9 cellular contexts compared by ENCODE assay signal in genomic region chr10:97792058-97792721, GRCh38. TPM values are rescaled to one million over a fixed set of nuclear protein-coding genes. Genes with fewer than 3 reads are reported as not detected.
DNase-seq lines count a peak whose midpoint lies in the region; ATAC-seq and TF ChIP-seq lines count a peak whose summit lies in the region.
"Had no signal": no experiment of that assay in that cellular context is flagged by ENCODE, and none has a peak within 500 bp of the region (broad histone marks: within the 10 kb centered on the region; RNA-seq: fewer than 3 reads in every experiment).

No MANE protein-coding gene starts in this region.

- H3K9me3 ChIP-seq in CD8-positive, alpha-beta memory T cell (ENCODE audit: low read length), result no peaks in the 10 kb centered on the region
- no peaks in the 10 kb centered on the region for H3K9me3 ChIP-seq in liver (ENCODE audit: control insufficient read depth in 4 of 4, low read length in 3 of 4)

- H3K36me3 ChIP-seq in CD8-positive, alpha-beta memory T cell (ENCODE audit: insufficient read depth, low read length), result no peaks in the 10 kb centered on the region
- H3K36me3 ChIP-seq in liver (ENCODE audit: control insufficient read depth in 4 of 4, insufficient read depth in 3 of 4, low read depth in 1 of 4, low read length in 3 of 4), result no peaks in the 10 kb centered on the region

- peak overlapping the region in 2 of 7 donors; percentile 5 to 37 for H3K4me3 Mint-ChIP-seq in CD8-positive, alpha-beta memory T cell
- H3K4me3 Mint-ChIP-seq: IgD-negative memory B cell had no signal

- peak; percentile 58 to 81 (median 60) for DNase-seq in CD8-positive, alpha-beta memory T cell
- DNase-seq in HEK293T (ENCODE audit: extremely low spot score) (peak; percentile 87), NCI-H2196 treated with DMSO at 0.1 percent for 48 hours (lab: John Stamatoyannopoulos, UW; ENCODE audit: unreplicated experiment) (peak; percentile 67), cerebellum (ENCODE audit: low spot score) (peak; percentile 88)
- DNase-seq in activated CD4-positive, alpha-beta T cell treated with anti-CD3 and anti-CD28 coated beads, Interleukin-2, amount 50 U/mL, for 1 hour, result peak; percentile 70
- peak; percentile 44 to 55 (median 47) for DNase-seq in stimulated activated CD4-positive, alpha-beta T cell treated with anti-CD3 and anti-CD28 coated beads, TNF-alpha, amount 100 ng/mL, for 4 hours (ENCODE audit: low read depth in 3 of 3)

- WGBS in liver, result 30% methylated on average over 8 of the region's 8 CpGs

- CTCF ChIA-PET in CD8-positive, alpha-beta memory T cell (lab: Charles Lee), result interaction anchor here (0.8 to 4.5 kb wide), 28 partner anchors 9 to 151 kb away, joined by 3 to 109 read pairs (median 4); partner anchors contain the start of gene GOLGA7B
- CTCF ChIA-PET in HEK293T (lab: Yijun Ruan, JAX), result interaction anchor here (0.6 to 2.8 kb wide), 19 partner anchors 9 to 260 kb away, joined by 3 to 15 read pairs (median 4); partner anchors contain the start of gene GOLGA7B

- TF ChIP-seq CTCF in liver (IDR thresholded peaks at IDR 0.05; ENCODE audit: low read depth, low read length, missing input control), result peak; percentile 86

- no peaks in the 10 kb centered on the region for H3K9me3 Mint-ChIP-seq in CD8-positive, alpha-beta memory T cell
- H3K9me3 Mint-ChIP-seq: IgD-negative memory B cell had no signal

- peak; percentile 65 to 77 for TF ChIP-seq RAD21 in liver (IDR thresholded peaks at IDR 0.05)

- H3K4me1 ChIP-seq in CD8-positive, alpha-beta memory T cell (ENCODE audit: insufficient read depth, low read length), result peaks cover 35% of the 10 kb centered on the region
- no peaks in the 10 kb centered on the region for H3K4me1 ChIP-seq in liver (ENCODE audit: control insufficient read depth in 4 of 4, insufficient read depth in 4 of 4, low read length in 3 of 4)

- H3K9ac ChIP-seq in liver (ENCODE audit: low read depth in 1 of 2, low read length in 2 of 2), result no peak overlapping the region

- no peaks in the 10 kb centered on the region for H3K36me3 Mint-ChIP-seq in CD8-positive, alpha-beta memory T cell
- H3K36me3 Mint-ChIP-seq: IgD-negative memory B cell had no signal

- H3K27ac ChIP-seq in CD8-positive, alpha-beta memory T cell (ENCODE audit: low read depth, low read length), result no peak overlapping the region
- H3K27ac ChIP-seq in liver (ENCODE audit: low read depth in 1 of 2, low read length in 2 of 2), result no peak overlapping the region

- H3K4me1 Mint-ChIP-seq in CD8-positive, alpha-beta memory T cell, result peaks cover 27 to 32% (median 28%) of the 10 kb centered on the region in 3 donors

- peak overlapping the region in 3 of 8 donors; percentile 46 to 72 (median 56) for H3K27ac Mint-ChIP-seq in CD8-positive, alpha-beta memory T cell

- H3K27me3 Mint-ChIP-seq in CD8-positive, alpha-beta memory T cell, result peaks cover 4 to 5% of the 10 kb centered on the region in 2 donors

- peaks cover 3% of the 10 kb centered on the region for H3K27me3 ChIP-seq in CD8-positive, alpha-beta memory T cell (ENCODE audit: insufficient read depth, low read length, poor library complexity, severe bottlenecking)
- no peaks in the 10 kb centered on the region for H3K27me3 ChIP-seq in liver (ENCODE audit: control insufficient read depth in 4 of 4, insufficient read depth in 4 of 4, low read length in 3 of 4)

- POLR2A ChIA-PET in CD8-positive, alpha-beta memory T cell (lab: Charles Lee), result interaction anchor here (0.8 kb wide), 1 partner anchor 77 kb away, joined by 4 read pairs; no protein-coding TSS in a partner anchor
- POLR2A ChIA-PET in HEK293T (lab: Yijun Ruan, JAX), result no interaction called here

- H3K4me3 ChIP-seq in CD8-positive, alpha-beta memory T cell (ENCODE audit: low read length), result no peak overlapping the region
- H3K4me3 ChIP-seq in liver (ENCODE audit: low read depth in 1 of 3, low read length in 3 of 3), result no peak overlapping the region

- ATAC-seq in GM19397 (IDR thresholded peaks at IDR 0.05; ENCODE audit: unreplicated experiment), result no peak

TF ChIP-seq in HEK293T, 16 proteins besides CTCF, POLR2A, EP300 and RAD21:
- no peak for TF ChIP-seq FOXA1 (IDR thresholded peaks at IDR 0.05)
- peak; percentile 66; the same call in 1 of the 2 replicates for TF ChIP-seq HDGF (IDR thresholded peaks at IDR 0.05; ENCODE audit: borderline replicate concordance)

TF ChIP-seq in liver, 16 proteins besides CTCF, POLR2A, EP300 and RAD21:
- TF ChIP-seq JUND (IDR thresholded peaks at IDR 0.05), result no peak
- TF ChIP-seq FOXA1 (IDR thresholded peaks at IDR 0.05), result no peak

RNA-seq across cellular contexts. Expression of gene SFRP5, which starts 20.4 kb away (rescaled TPM):
- total RNA-seq in CD8-positive, alpha-beta memory T cell, result not detected
- 0.54 TPM for polyA plus RNA-seq in CD8-positive, alpha-beta memory T cell
- 1.5 TPM for total RNA-seq in cerebellum
- total RNA-seq in liver, result 10 to 100 TPM in 1 of 2 donors, 1 to 10 TPM in 1; 3.6 to 15.1 TPM
- polyA plus RNA-seq in liver, result 1 to 10 TPM; 3.7 to 9.2 TPM
- polyA plus RNA-seq: IgD-negative memory B cell had no signal

RNA-seq across cellular contexts. Expression of gene ZFYVE27, which starts 55.3 kb away (rescaled TPM):
- total RNA-seq in CD8-positive, alpha-beta memory T cell, result 10 to 100 TPM; 27.4 to 28.6 TPM
- 31.4 TPM for polyA plus RNA-seq in CD8-positive, alpha-beta memory T cell
- total RNA-seq in cerebellum (38.5 TPM), liver (10 to 100 TPM; 14.6 to 25.9 TPM)
- 10 to 100 TPM; 10.2 to 11.6 TPM for polyA plus RNA-seq in liver

RNA-seq across cellular contexts. Expression of gene GOLGA7B, which starts 57.5 kb away (rescaled TPM):
- total RNA-seq in CD8-positive, alpha-beta memory T cell, result under 1 TPM; 0.29 to 0.44 TPM
- polyA plus RNA-seq in CD8-positive, alpha-beta memory T cell, result 0.62 TPM
- 10.2 TPM for total RNA-seq in cerebellum
- total RNA-seq in liver, result under 1 TPM; 0.05 to 0.59 TPM
- under 1 TPM; 0.22 to 0.63 TPM for polyA plus RNA-seq in liver
- polyA plus RNA-seq: IgD-negative memory B cell had no signal
